Comparison of ENCODE assay signal across 8 cellular contexts in genomic region chr3:187748050-187748481, GRCh38. TPM values are rescaled to one million over a fixed set of nuclear protein-coding genes. Genes with fewer than 3 reads are reported as not detected.
DNase-seq lines count a peak whose midpoint lies in the region; ATAC-seq, FAIRE-seq and TF ChIP-seq lines count a peak whose summit lies in the region.
"Had no signal": no experiment of that assay in that cellular context is flagged by ENCODE, and none has a peak within 500 bp of the region (broad histone marks: within the 10 kb centered on the region; RNA-seq: fewer than 3 reads in every experiment).

No MANE protein-coding gene starts in this region.

- H2AFZ ChIP-seq in OCI-LY1 (ENCODE audit: low read length), result no peak overlapping the region

- peak overlapping the region; percentile 67 for H3K4me3 Mint-ChIP-seq in natural killer cell

- peak; percentile 51 to 71 (median 52) for ATAC-seq in natural killer cell

- peak overlapping the region; percentile 93 for H3K27ac ChIP-seq in OCI-LY1 (ENCODE audit: low read depth, low read length, poor library complexity, severe bottlenecking)

- peak overlapping the region; percentile 83 for H3K4me2 ChIP-seq in OCI-LY1 (ENCODE audit: low read length)

- intact Hi-C loops in natural killer cell (cut with micrococcal nuclease), result loop anchor here (5.0 to 10.0 kb wide), 2 partner anchors 244 to 437 kb away; no protein-coding TSS in a partner anchor

- FAIRE-seq in GM12892 (lab: Jason Lieb, UNC), result peak; percentile 97

- peaks cover 18% of the 10 kb centered on the region for H3K36me3 ChIP-seq in OCI-LY1 (ENCODE audit: insufficient read depth, low read length)

- H3F3A ChIP-seq in OCI-LY1 (ENCODE audit: insufficient read depth, low read length), result peaks cover 15% of the 10 kb centered on the region; the same call in 1 of the 2 replicates

- H3K9ac ChIP-seq in OCI-LY1 (ENCODE audit: low read length), result peak overlapping the region; percentile 82

- peaks cover 32% of the 10 kb centered on the region for H3K79me2 ChIP-seq in OCI-LY1 (ENCODE audit: insufficient read depth, low read length)

- no peaks in the 10 kb centered on the region for H3K9me3 ChIP-seq in OCI-LY1 (ENCODE audit: low read length)

- H3K9me2 ChIP-seq in OCI-LY1 (ENCODE audit: low read depth, low read length), result no peaks in the 10 kb centered on the region

- TF ChIP-seq CTCF in OCI-LY1 (IDR thresholded peaks at IDR 0.05; ENCODE audit: low read length) (peak; percentile 100), natural killer cell (IDR thresholded peaks at IDR 0.05) (peak; percentile 86)

- peaks cover 7% of the 10 kb centered on the region for H3K36me3 Mint-ChIP-seq in natural killer cell

- H3K4me3 ChIP-seq in OCI-LY1 (ENCODE audit: low read depth, low read length, poor library complexity, severe bottlenecking), result peak overlapping the region; percentile 77

- DNase-seq in GM12892 (ENCODE audit: insufficient read length), result no peak
- DNase-seq in HT1080 (ENCODE audit: low read depth), result peak; percentile 81
- DNase-seq in activated T-cell treated with anti-CD3 and anti-CD28 coated beads for 1 hour (ENCODE audit: low read depth), result peak; percentile 91
- DNase-seq in erythroblast (lab: John Stamatoyannopoulos, UW), result peak; percentile 80 to 91
- peak; percentile 89 for DNase-seq in natural killer cell
- DNase-seq in stimulated activated naive CD4-positive, alpha-beta T cell (lab: John Stamatoyannopoulos, UW), result peak; percentile 73 to 88 (median 82)

- H3K27me3 Mint-ChIP-seq in natural killer cell (ENCODE audit: low read depth in 2 of 2), result no peaks in the 10 kb centered on the region

- H3K27me3 ChIP-seq in OCI-LY1 (ENCODE audit: insufficient read depth, low read length), result no peaks in the 10 kb centered on the region

- no peaks in the 10 kb centered on the region for H3K9me3 Mint-ChIP-seq in natural killer cell

- peaks cover 59% of the 10 kb centered on the region for H3K4me1 ChIP-seq in OCI-LY1 (ENCODE audit: insufficient read depth, low read length, severe bottlenecking)

- H3K4me1 Mint-ChIP-seq in natural killer cell, result peaks cover 49 to 60% of the 10 kb centered on the region in 2 donors

- H4K20me1 ChIP-seq in OCI-LY1 (ENCODE audit: insufficient read depth, low read length), result no peaks in the 10 kb centered on the region

- peak overlapping the region; percentile 97 to 100 for H3K27ac Mint-ChIP-seq in natural killer cell

- no peak for TF ChIP-seq POLR2A in GM12892 (IDR thresholded peaks at IDR 0.05; ENCODE audit: low read depth, low read length)
- TF ChIP-seq POLR2A in erythroblast (IDR thresholded peaks at IDR 0.05; ENCODE audit: low read length), result no peak

RNA-seq across cellular contexts. Expression of gene BCL6, which starts 2.8 kb away (rescaled TPM):
- polyA plus RNA-seq in GM12892 (2012; ENCODE audit: missing spikeins), result 0.15 TPM
- 7.0 and 10.4 TPM in 2 replicates for total RNA-seq in HT1080 (2014; rRNA removed; shearing (Covaris generic))
- 10.8 and 11.7 TPM in 2 replicates for polyA plus RNA-seq in HT1080 (2015; cell fraction: cytosol; rRNA removed)
- 35.8 and 39.4 TPM in 2 replicates for polyA plus RNA-seq in HT1080 (2015; cell fraction: nucleus; rRNA removed)
- 10 to 100 TPM; 41.0 to 59.0 (median 45.2) TPM for total RNA-seq in natural killer cell

RNA-seq across cellular contexts. Expression of gene RTP2, which starts 45.7 kb away (rescaled TPM):
- polyA plus RNA-seq in GM12892 (2012; ENCODE audit: missing spikeins), result not detected
- total RNA-seq in HT1080 (2014; rRNA removed; shearing (Covaris generic)), result 0.27 TPM in 1 of 2 replicates, not detected in the other
- not detected in 2 replicates for polyA plus RNA-seq in HT1080 (2015; cell fraction: cytosol; rRNA removed)
- not detected in 2 replicates for polyA plus RNA-seq in HT1080 (2015; cell fraction: nucleus; rRNA removed)
- not detected for total RNA-seq in natural killer cell
- total RNA-seq: subcutaneous adipose tissue had no signal
